ENCODE assay signal across 8 cellular contexts in the genomic region with DNA sequence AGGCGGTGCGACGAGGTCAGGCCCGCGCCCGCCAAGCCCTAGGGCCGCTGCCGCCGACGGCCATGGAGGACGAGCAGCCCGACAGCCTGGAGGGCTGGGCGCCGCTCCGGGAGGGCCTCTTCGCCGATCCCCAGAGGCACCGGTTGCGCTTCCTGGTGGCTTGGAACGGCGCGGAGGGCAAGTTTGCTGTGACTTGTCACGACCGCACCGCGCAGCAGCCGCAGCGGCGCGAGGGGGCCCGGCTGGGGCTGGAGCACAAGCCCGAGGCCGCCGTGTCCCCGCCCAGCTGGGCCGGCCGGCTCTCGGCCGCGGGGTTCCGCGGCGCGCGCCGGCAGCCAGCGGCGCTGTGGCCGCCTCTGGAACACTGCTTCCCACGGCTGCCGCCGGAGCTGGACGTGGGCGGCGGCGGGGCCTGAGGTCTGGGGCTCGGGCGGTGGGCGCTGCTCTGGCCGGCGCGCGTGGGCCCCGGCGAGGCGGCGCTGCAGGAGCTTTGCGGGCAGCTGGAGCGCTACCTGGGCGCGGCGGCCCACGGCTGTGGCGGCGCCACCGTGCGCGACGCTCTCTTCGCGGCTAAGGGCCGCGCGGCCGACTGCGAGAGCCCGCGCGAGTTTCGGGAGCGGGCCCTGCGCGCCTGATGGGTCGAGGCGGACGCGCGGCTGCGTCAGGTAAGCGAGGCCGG. TPM values are rescaled to one million over a fixed set of nuclear protein-coding genes. Genes with fewer than 3 reads are reported as not detected.
A peak's percentile ranks its signal among the peaks of the same experiment; 100 is the strongest.
DNase-seq lines count a peak whose midpoint lies in the region; ATAC-seq and TF ChIP-seq lines count a peak whose summit lies in the region.
"Not testable (repeated sequence)": the region's sequence is repeated elsewhere in the genome, so short reads cannot be mapped to it uniquely, and the experiment has no call there.

No MANE protein-coding gene starts in this region.

- peaks cover 10% of the 10 kb centered on the region for H3K4me1 Mint-ChIP-seq in T-helper 2 cell treated with Interferon-gamma antibody and Interleukin-4, amounts not matched to agents 5 μg/mL and 100 μg/mL, for 36 hours (ENCODE audit: low read depth)
- H3K4me1 Mint-ChIP-seq in activated naive CD8-positive, alpha-beta T cell treated with anti-CD3 and anti-CD28 coated beads, Interleukin-2, amount 10 ng/mL, durations not matched to agents 7 days and 5 days, result not testable (repeated sequence)

- H3K9me3 Mint-ChIP-seq in T-helper 2 cell treated with Interferon-gamma antibody and Interleukin-4, amounts not matched to agents 5 μg/mL and 100 μg/mL, for 36 hours; activated naive CD8-positive, alpha-beta T cell treated with anti-CD3 and anti-CD28 coated beads, Interleukin-2, amount 10 ng/mL, durations not matched to agents 7 days and 5 days: not testable (repeated sequence)

- peaks cover 22% of the 10 kb centered on the region for H3K27me3 Mint-ChIP-seq in T-helper 2 cell treated with Interferon-gamma antibody and Interleukin-4, amounts not matched to agents 5 μg/mL and 100 μg/mL, for 36 hours (ENCODE audit: low read depth)
- not testable (repeated sequence) for H3K27me3 Mint-ChIP-seq in activated naive CD8-positive, alpha-beta T cell treated with anti-CD3 and anti-CD28 coated beads, Interleukin-2, amount 10 ng/mL, durations not matched to agents 7 days and 5 days

- POLR2A ChIA-PET in activated naive CD8-positive, alpha-beta T cell treated with anti-CD3 and anti-CD28 coated beads, Interleukin-2, amount 10 ng/mL, durations not matched to agents 7 days and 5 days (lab: Charles Lee), result not testable (repeated sequence)

- not testable (repeated sequence) for H3K27ac Mint-ChIP-seq in T-helper 2 cell treated with Interferon-gamma antibody and Interleukin-4, amounts not matched to agents 5 μg/mL and 100 μg/mL, for 36 hours
- peak overlapping the region; percentile 87 for H3K27ac Mint-ChIP-seq in activated naive CD8-positive, alpha-beta T cell treated with anti-CD3 and anti-CD28 coated beads, Interleukin-2, amount 10 ng/mL, durations not matched to agents 7 days and 5 days

- peak overlapping the region; percentile 30 for H3K4me3 ChIP-seq in AG09309 (ENCODE audit: control insufficient read depth, low read depth, low read length)
- peak overlapping the region; percentile 33 for H3K4me3 ChIP-seq in fibroblast of mammary gland (ENCODE audit: control insufficient read depth, low read depth, low read length)

- H3K4me3 Mint-ChIP-seq in T-helper 2 cell treated with Interferon-gamma antibody and Interleukin-4, amounts not matched to agents 5 μg/mL and 100 μg/mL, for 36 hours, result not testable (repeated sequence)
- peak overlapping the region; percentile 82 for H3K4me3 Mint-ChIP-seq in activated naive CD8-positive, alpha-beta T cell treated with anti-CD3 and anti-CD28 coated beads, Interleukin-2, amount 10 ng/mL, durations not matched to agents 7 days and 5 days

- not testable (repeated sequence) for DNase-seq in AG09309 (ENCODE audit: low read depth)
- peak; percentile 28 for DNase-seq in T-helper 2 cell treated with Interferon-gamma antibody and Interleukin-4, amounts not matched to agents 5 μg/mL and 100 μg/mL, for 36 hours (ENCODE audit: low spot score)
- DNase-seq in activated naive CD8-positive, alpha-beta T cell treated with anti-CD3 and anti-CD28 coated beads, Interleukin-2, amount 10 ng/mL, durations not matched to agents 7 days and 5 days, result peak; percentile 76
- peak; percentile 8 for DNase-seq in fibroblast of mammary gland (ENCODE audit: low read depth)
- DNase-seq in medulla oblongata (ENCODE audit: extremely low spot score), result peak; percentile 21
- DNase-seq in stimulated activated CD4-positive, alpha-beta T cell treated with anti-CD3 and anti-CD28 coated beads, Interleukin-15, amount 100 ng/mL, for 24 hours, result peak; percentile 45

- ATAC-seq in GM19043 (IDR thresholded peaks at IDR 0.05; ENCODE audit: low read depth, unreplicated experiment) (peak; percentile 50), HG03196 (IDR thresholded peaks at IDR 0.05; ENCODE audit: unreplicated experiment) (peak; percentile 47)
- peak; percentile 80 for ATAC-seq in activated naive CD8-positive, alpha-beta T cell treated with anti-CD3 and anti-CD28 coated beads, Interleukin-2, amount 10 ng/mL, durations not matched to agents 7 days and 5 days (ENCODE audit: low read depth)

- not testable (repeated sequence) for TF ChIP-seq CTCF in AG09309 (IDR thresholded peaks at IDR 0.05; ENCODE audit: control insufficient read depth, insufficient read depth, low read depth, low read length, missing control alignments); fibroblast of mammary gland (conservative IDR thresholded peaks at IDR 0.05; ENCODE audit: control insufficient read depth, insufficient read depth, low read depth, low read length)

- H3K36me3 Mint-ChIP-seq in T-helper 2 cell treated with Interferon-gamma antibody and Interleukin-4, amounts not matched to agents 5 μg/mL and 100 μg/mL, for 36 hours (ENCODE audit: low read depth); activated naive CD8-positive, alpha-beta T cell treated with anti-CD3 and anti-CD28 coated beads, Interleukin-2, amount 10 ng/mL, durations not matched to agents 7 days and 5 days: not testable (repeated sequence)

RNA-seq across cellular contexts. Expression of a gene that starts 25.4 kb away (rescaled TPM):
- 10 to 100 TPM in 1 of 2 experiments, 1 to 10 TPM in 1; 7.7 to 11.3 TPM for total RNA-seq in activated naive CD8-positive, alpha-beta T cell treated with anti-CD3 and anti-CD28 coated beads, Interleukin-2, amount 10 ng/mL, durations not matched to agents 7 days and 5 days
